Comparison of ENCODE assay signal across 10 cellular contexts in genomic region chr1:217322834-217323233, GRCh38.
DNase-seq lines count a peak whose midpoint lies in the region; ATAC-seq and TF ChIP-seq lines count a peak whose summit lies in the region.
"Had no signal": no experiment of that assay in that cellular context is flagged by ENCODE, and none has a peak within 500 bp of the region (broad histone marks: within the 10 kb centered on the region; RNA-seq: fewer than 3 reads in every experiment).

No MANE protein-coding gene starts in this region.

- no peak for TF ChIP-seq CTCF in activated CD8-positive, alpha-beta T cell treated with anti-CD3 and anti-CD28 coated beads for 36 hours (IDR thresholded peaks at IDR 0.05)

- no peaks in the 10 kb centered on the region for H3K27me3 Mint-ChIP-seq in activated CD8-positive, alpha-beta T cell treated with anti-CD3 and anti-CD28 coated beads for 36 hours
- H3K27me3 Mint-ChIP-seq: activated naive CD8-positive, alpha-beta T cell had no signal

- peak; percentile 27 for DNase-seq in RPMI8226
- no peak for DNase-seq in activated CD4-positive, alpha-beta T cell treated with anti-CD3 and anti-CD28 coated beads, Interleukin-2, amount 50 U/mL, for 48 hours
- no peak for DNase-seq in NCI-H446 (lab: John Stamatoyannopoulos, UW)
- no peak for DNase-seq in erythroblast (lab: John Stamatoyannopoulos, UW)
- no peak for DNase-seq in activated CD8-positive, alpha-beta T cell treated with anti-CD3 and anti-CD28 coated beads for 36 hours
- DNase-seq: NCI-H1092 had no signal

- H3K4me1 Mint-ChIP-seq in activated CD8-positive, alpha-beta T cell treated with anti-CD3 and anti-CD28 coated beads for 36 hours (ENCODE audit: low read depth): no peaks in the 10 kb centered on the region

- H3K27ac Mint-ChIP-seq in activated CD8-positive, alpha-beta T cell treated with anti-CD3 and anti-CD28 coated beads for 36 hours: no peak overlapping the region
- H3K27ac Mint-ChIP-seq: activated naive CD8-positive, alpha-beta T cell had no signal

- no peak overlapping the region for H3K4me3 Mint-ChIP-seq in activated CD8-positive, alpha-beta T cell treated with anti-CD3 and anti-CD28 coated beads for 36 hours
- H3K4me3 Mint-ChIP-seq: activated naive CD8-positive, alpha-beta T cell had no signal

- intact Hi-C loops in activated CD8-positive, alpha-beta T cell treated with anti-CD3 and anti-CD28 coated beads for 36 hours (cut with micrococcal nuclease): no loop called here

- no peak for TF ChIP-seq POLR2A in erythroblast (IDR thresholded peaks at IDR 0.05; ENCODE audit: low read length)

- ATAC-seq in GM18870 (IDR thresholded peaks at IDR 0.05; ENCODE audit: unreplicated experiment) (peak; percentile 100), GM21717 (IDR thresholded peaks at IDR 0.05; ENCODE audit: unreplicated experiment) (peak; percentile 99), HG03159 (IDR thresholded peaks at IDR 0.05; ENCODE audit: unreplicated experiment) (peak; percentile 99)
- no peak for ATAC-seq in activated CD8-positive, alpha-beta T cell treated with anti-CD3 and anti-CD28 coated beads for 36 hours

- POLR2A ChIA-PET in activated CD8-positive, alpha-beta T cell treated with anti-CD3 and anti-CD28 coated beads for 36 hours (lab: Charles Lee): no interaction called here

- H3K9me3 Mint-ChIP-seq in activated CD8-positive, alpha-beta T cell treated with anti-CD3 and anti-CD28 coated beads for 36 hours: no peaks in the 10 kb centered on the region

- no peaks in the 10 kb centered on the region for H3K36me3 Mint-ChIP-seq in activated CD8-positive, alpha-beta T cell treated with anti-CD3 and anti-CD28 coated beads for 36 hours (ENCODE audit: low read depth)
- H3K36me3 Mint-ChIP-seq: activated naive CD8-positive, alpha-beta T cell had no signal

- CTCF ChIA-PET in activated CD8-positive, alpha-beta T cell treated with anti-CD3 and anti-CD28 coated beads for 36 hours (lab: Charles Lee): no interaction called here
